ENCODE assay signal across 1 cellular context in genomic region chr6:157376706-157377230, GRCh38.
TF ChIP-seq lines count a peak whose summit lies in the region.

No MANE protein-coding gene starts in this region.

TF ChIP-seq in K562, 482 proteins besides CTCF, POLR2A, EP300 and RAD21 (continued from another document):
- TF ChIP-seq MGA (IDR thresholded peaks at IDR 0.05), result peak; percentile 49; the same call in 1 of the 2 replicates
- peak; percentile 42 for TF ChIP-seq ETV1 (tag; conservative IDR thresholded peaks at IDR 0.05; ENCODE audit: low read depth)
- TF ChIP-seq CHCHD3 (CRISPR knock-in tag; IDR thresholded peaks at IDR 0.05), result no peak
- TF ChIP-seq L3MBTL2 (IDR thresholded peaks at IDR 0.05), result peak; percentile 44; the same call in 1 of the 2 replicates
- peak; percentile 28; the same call in 1 of the 2 replicates for TF ChIP-seq PKNOX1 (IDR thresholded peaks at IDR 0.05)
- no peak for TF ChIP-seq KLF6 (CRISPR knock-in tag; IDR thresholded peaks at IDR 0.05; ENCODE audit: borderline replicate concordance)
- peak; percentile 37; the same call in 1 of the 2 replicates for TF ChIP-seq POLR2H (tag; IDR thresholded peaks at IDR 0.05; ENCODE audit: low read depth)
- peak; percentile 12 for TF ChIP-seq MEIS2 (IDR thresholded peaks at IDR 0.05; ENCODE audit: partially characterized antibody)
- peak; percentile 37; the same call in 1 of the 2 replicates for TF ChIP-seq ZNF395 (CRISPR knock-in tag; IDR thresholded peaks at IDR 0.05)
- peak; percentile 62 for TF ChIP-seq GABPA (tag; conservative IDR thresholded peaks at IDR 0.05; ENCODE audit: low read depth)
- 0 out of 6 replicates have a peak, but pooled peaks of 1 of the 3 experiments have one; percentile 38 for TF ChIP-seq ZBTB11 (CRISPR knock-in tag; IDR thresholded peaks at IDR 0.05)
- TF ChIP-seq KLF16 (IDR thresholded peaks at IDR 0.05), result no peak
- TF ChIP-seq FOXA3 (CRISPR knock-in tag; conservative IDR thresholded peaks at IDR 0.05 in 1 of 2, IDR thresholded peaks at IDR 0.05 in 1 of 2), result peak in 1 of 2 experiments; percentile 52; a peak in 1 of 4 replicates
